In genomic region chr11:86735462-86736302, GRCh38 we compare ENCODE assay signal across 13 cellular contexts.
DNase-seq lines count a peak whose midpoint lies in the region; ATAC-seq and TF ChIP-seq lines count a peak whose summit lies in the region.
"Had no signal": no experiment of that assay in that cellular context is flagged by ENCODE, and none has a peak within 500 bp of the region (broad histone marks: within the 10 kb centered on the region; RNA-seq: fewer than 3 reads in every experiment).

No MANE protein-coding gene starts in this region.

- peak overlapping the region; percentile 61 for H3K4me2 ChIP-seq in PC-3 (ENCODE audit: low read length)
- no peak overlapping the region for H3K4me2 ChIP-seq in neural progenitor cell

- H2AFZ ChIP-seq in PC-3 (ENCODE audit: low read length) = no peak overlapping the region
- peak overlapping the region; percentile 3 for H2AFZ ChIP-seq in neural progenitor cell (replicated peaks)

- no peak for TF ChIP-seq CTCF in PC-3 (conservative IDR thresholded peaks at IDR 0.05; ENCODE audit: low read depth, low read length)
- no peak for TF ChIP-seq CTCF in chondrocyte (IDR thresholded peaks at IDR 0.05)
- TF ChIP-seq CTCF in neural progenitor cell (IDR thresholded peaks at IDR 0.05) = no peak
- TF ChIP-seq CTCF in uterus (IDR thresholded peaks at IDR 0.05) = no peak

- H3K27ac Mint-ChIP-seq in chondrocyte (ENCODE audit: unreplicated experiment) (peak overlapping the region; percentile 87), neural progenitor cell (no peak overlapping the region)

- no peaks in the 10 kb centered on the region for H3K9me3 ChIP-seq in PC-3 (ENCODE audit: low read length)
- peaks cover 2% of the 10 kb centered on the region for H3K9me3 ChIP-seq in neural progenitor cell (ENCODE audit: low read depth)
- no peaks in the 10 kb centered on the region for H3K9me3 ChIP-seq in uterus
- H3K9me3 ChIP-seq: thoracic aorta had no signal

- H3K4me3 Mint-ChIP-seq in chondrocyte (ENCODE audit: unreplicated experiment) (no peak overlapping the region), neural progenitor cell (no peak overlapping the region)

- no peaks in the 10 kb centered on the region for H3K9me2 ChIP-seq in PC-3 (replicated peaks; ENCODE audit: low read length)

- CTCF ChIA-PET in PC-3 (lab: Charles Lee) = no interaction called here

- H3K27me3 Mint-ChIP-seq in chondrocyte (ENCODE audit: low read depth) (no peaks in the 10 kb centered on the region), neural progenitor cell (ENCODE audit: insufficient read depth, low read depth) (peaks cover 4% of the 10 kb centered on the region)

- H3K79me2 ChIP-seq in PC-3 (ENCODE audit: low read length) = no peaks in the 10 kb centered on the region
- H3K79me2 ChIP-seq in neural progenitor cell (ENCODE audit: low read depth) = no peaks in the 10 kb centered on the region

- H3K9me3 Mint-ChIP-seq in chondrocyte (ENCODE audit: low read depth) = no peaks in the 10 kb centered on the region
- peaks cover 13% of the 10 kb centered on the region for H3K9me3 Mint-ChIP-seq in neural progenitor cell

- H3K4me3 ChIP-seq in PC-3 (ENCODE audit: low read length) (0 out of 2 replicates have a peak overlapping the region, but pooled peaks have one; percentile 5), neural progenitor cell (no peak overlapping the region), uterus (no peak overlapping the region)
- H3K4me3 ChIP-seq: thoracic aorta had no signal

- POLR2A ChIA-PET in PC-3 (lab: Charles Lee; ENCODE audit: unreplicated experiment) = interaction anchor here (0.8 to 1.0 kb wide), 2 partner anchors 14 to 97 kb away, joined by 3 to 5 read pairs; no protein-coding TSS in a partner anchor

- H3K27me3 ChIP-seq in PC-3 (ENCODE audit: low read length) (no peaks in the 10 kb centered on the region), neural progenitor cell (no peaks in the 10 kb centered on the region), uterus (no peaks in the 10 kb centered on the region)

- DNase-seq in H4 (ENCODE audit: low spot score) (peak; percentile 74), PC-3 (peak; percentile 77), chondrocyte (ENCODE audit: low spot score) (no peak), neural progenitor cell (ENCODE audit: low spot score) (no peak), uterus (no peak)
- no peak for DNase-seq in effector CD8-positive, alpha-beta T cell (lab: John Stamatoyannopoulos, UW)
- no peak for DNase-seq in stimulated activated CD4-positive, alpha-beta T cell treated with anti-CD3 and anti-CD28 coated beads, Interleukin-4, amount 100 ng/mL, for 1 hour
- DNase-seq: activated naive CD4-positive, alpha-beta T cell; NCI-H1417 treated with DMSO at 0.1 percent for 48 hours; NCI-H774; SIG-M5 had no signal

- H4K20me1 ChIP-seq in PC-3 (ENCODE audit: low read length) = no peaks in the 10 kb centered on the region
- H4K20me1 ChIP-seq in neural progenitor cell (ENCODE audit: low read depth) = no peaks in the 10 kb centered on the region

- H3K4me1 ChIP-seq in PC-3 (ENCODE audit: insufficient read depth, low read length) = peaks cover 59% of the 10 kb centered on the region
- peaks cover 13% of the 10 kb centered on the region for H3K4me1 ChIP-seq in neural progenitor cell
- H3K4me1 ChIP-seq in uterus = peaks cover 0 to 4% of the 10 kb centered on the region in 2 donors

- TSS peak; percentile 79 for BruUV-seq in PC-3 (replicated peaks; lab: Mats Ljungman, UMichigan)

- intact Hi-C loops in PC-3 (cut with micrococcal nuclease) = loop anchor here (2.0 kb wide), 1 partner anchor 61 kb away; no protein-coding TSS in a partner anchor
- intact Hi-C loops in uterus (cut with DNase I; ENCODE audit: low total_unique reads) = no loop called here

- ATAC-seq in PC-3 = peak; percentile 52
- ATAC-seq in HG03457 (IDR thresholded peaks at IDR 0.05; ENCODE audit: unreplicated experiment) = no peak

- H3K36me3 ChIP-seq in PC-3 (ENCODE audit: low read depth, low read length) (no peaks in the 10 kb centered on the region), neural progenitor cell (no peaks in the 10 kb centered on the region), uterus (no peaks in the 10 kb centered on the region)
- H3K36me3 ChIP-seq: thoracic aorta had no signal

- H3K9ac ChIP-seq in PC-3 (ENCODE audit: low read length) = peak overlapping the region; percentile 84
- no peak overlapping the region for H3K9ac ChIP-seq in neural progenitor cell

- no peaks in the 10 kb centered on the region for H3K36me3 Mint-ChIP-seq in chondrocyte (ENCODE audit: low read depth)
- peaks cover 1% of the 10 kb centered on the region for H3K36me3 Mint-ChIP-seq in neural progenitor cell

- H3K27ac ChIP-seq in PC-3 (ENCODE audit: low read length) = peak overlapping the region; percentile 99
- H3K27ac ChIP-seq in neural progenitor cell = no peak overlapping the region
- H3K27ac ChIP-seq in uterus = no peak overlapping the region

- H3F3A ChIP-seq in PC-3 (ENCODE audit: low read length, unreplicated experiment) = peaks cover 7% of the 10 kb centered on the region
- H3F3A ChIP-seq in neural progenitor cell (ENCODE audit: low read depth) = no peaks in the 10 kb centered on the region

- TF ChIP-seq POLR2A in uterus (IDR thresholded peaks at IDR 0.05) = no peak

- H3K4me1 Mint-ChIP-seq in chondrocyte (ENCODE audit: low read depth) (peaks cover 65% of the 10 kb centered on the region), neural progenitor cell (peaks cover 31% of the 10 kb centered on the region)

Comparison
In these comparisons a context has a peak if more than half of its experiments do, and no peak if none do; other contexts are left out.
1. DNase-seq: peak in H4 (single experiment) and PC-3 (single experiment); none in chondrocyte (single experiment), neural progenitor cell (single experiment), effector CD8-positive, alpha-beta T cell (single experiment), uterus (0 of 2) and stimulated activated CD4-positive, alpha-beta T cell treated with anti-CD3 and anti-CD28 coated beads, Interleukin-4, amount 100 ng/mL, for 1 hour (single experiment).